1 cellular context compared by ENCODE assay signal in genomic region chr3:17478673-17479072, GRCh38.
A peak's percentile ranks its signal among the peaks of the same experiment; 100 is the strongest.
TF ChIP-seq lines count a peak whose summit lies in the region.

No MANE protein-coding gene starts in this region.

TF ChIP-seq in K562, 482 proteins besides CTCF, POLR2A, EP300 and RAD21 (continued from another document):
- TF ChIP-seq IRF9 (tag; IDR thresholded peaks at IDR 0.05) (no peak), L3MBTL2 (IDR thresholded peaks at IDR 0.05) (no peak), ARHGAP35 (IDR thresholded peaks at IDR 0.05; ENCODE audit: partially characterized antibody) (no peak), FOXJ2 (tag; IDR thresholded peaks at IDR 0.05) (peak; percentile 56; the same call in 1 of the 2 replicates), ZNF586 (CRISPR knock-in tag; conservative IDR thresholded peaks at IDR 0.05) (no peak), ZBTB34 (CRISPR knock-in tag; IDR thresholded peaks at IDR 0.05) (no peak), YY1 (IDR thresholded peaks at IDR 0.05; ENCODE audit: borderline replicate concordance in 1 of 3, control insufficient read depth in 1 of 3, extremely low read depth in 1 of 3, insufficient read depth in 3 of 3, insufficient read length in 1 of 3, insufficient replicate concordance in 2 of 3, low read depth in 1 of 3, low read length in 2 of 3) (no peak), KDM4B (IDR thresholded peaks at IDR 0.05; ENCODE audit: borderline replicate concordance in 2 of 2, low read depth in 1 of 2) (no peak), CREM (IDR thresholded peaks at IDR 0.05; ENCODE audit: low read depth) (0 out of 2 replicates have a peak, but pooled peaks have one; percentile 5), ZFP30 (CRISPR knock-in tag; IDR thresholded peaks at IDR 0.05; ENCODE audit: borderline replicate concordance) (no peak), NFYB (IDR thresholded peaks at IDR 0.05; ENCODE audit: extremely low read depth, insufficient read length) (no peak), HINFP (tag; conservative IDR thresholded peaks at IDR 0.05; ENCODE audit: low read depth) (no peak), HOXB6 (CRISPR knock-in tag; IDR thresholded peaks at IDR 0.05; ENCODE audit: borderline replicate concordance) (no peak)
